In the genomic region with DNA sequence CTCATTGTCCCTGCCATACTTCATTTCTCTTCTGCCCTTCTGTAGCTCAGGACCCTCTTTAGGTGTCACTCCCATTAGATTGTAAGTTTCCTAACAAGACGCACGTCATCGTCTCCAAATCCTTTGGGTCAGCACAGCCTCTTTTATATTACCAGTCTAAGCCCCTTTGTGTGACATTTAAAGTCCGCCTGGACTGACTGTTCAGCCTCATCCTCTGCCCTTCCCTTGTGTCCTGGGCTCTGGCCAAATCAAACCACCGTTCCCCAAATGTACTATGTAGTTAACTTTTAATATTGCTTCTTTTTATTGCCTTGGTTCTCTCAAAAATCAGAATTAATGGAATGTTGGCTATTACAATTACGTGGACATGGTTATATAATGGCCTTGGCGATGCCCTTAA, we compare ENCODE assay signal across 21 cellular contexts. TPM values are rescaled to one million over a fixed set of nuclear protein-coding genes. Genes with fewer than 3 reads are reported as not detected.
DNase-seq lines count a peak whose midpoint lies in the region; ATAC-seq and TF ChIP-seq lines count a peak whose summit lies in the region.
"Had no signal": no experiment of that assay in that cellular context is flagged by ENCODE, and none has a peak within 500 bp of the region (broad histone marks: within the 10 kb centered on the region; RNA-seq: fewer than 3 reads in every experiment).

No MANE protein-coding gene starts in this region.

- TF ChIP-seq CTCF in osteoblast (IDR thresholded peaks at IDR 0.05; ENCODE audit: extremely low read depth, low read depth, low read length), result no peak
- no peak for TF ChIP-seq CTCF in HFFc6 (IDR thresholded peaks at IDR 0.05)

- H3K9me3 Mint-ChIP-seq in CD4-positive, alpha-beta memory T cell, result peaks cover 0 to 3% (median 0%) of the 10 kb centered on the region in 8 donors
- no peaks in the 10 kb centered on the region for H3K9me3 Mint-ChIP-seq in central memory CD8-positive, alpha-beta T cell
- H3K9me3 Mint-ChIP-seq in HFFc6, result peaks cover 6% of the 10 kb centered on the region; the same call in 1 of the 2 replicates

- H3K9me2 ChIP-seq in Karpas-422 (replicated peaks; ENCODE audit: insufficient read depth, low read length), result no peaks in the 10 kb centered on the region

- peaks cover 1 to 18% of the 10 kb centered on the region in 2 donors for H3K36me3 Mint-ChIP-seq in CD4-positive, alpha-beta memory T cell
- no peaks in the 10 kb centered on the region for H3K36me3 Mint-ChIP-seq in central memory CD8-positive, alpha-beta T cell (ENCODE audit: insufficient read depth)
- peaks cover 9% of the 10 kb centered on the region; the same call in 1 of the 2 replicates for H3K36me3 Mint-ChIP-seq in HFFc6 (ENCODE audit: low read depth)

- no peaks in the 10 kb centered on the region for H3K9me3 ChIP-seq in CD4-positive, alpha-beta memory T cell (ENCODE audit: control insufficient read depth in 1 of 2, low read length in 2 of 2)
- H3K9me3 ChIP-seq in osteoblast (ENCODE audit: low read depth, low read length), result no peaks in the 10 kb centered on the region
- H3K9me3 ChIP-seq in Karpas-422 (ENCODE audit: low read length), result peaks cover 6% of the 10 kb centered on the region; the same call in 1 of the 2 replicates
- H3K9me3 ChIP-seq: HAP-1, MG63 had no signal

- peaks cover 40 to 91% (median 57%) of the 10 kb centered on the region in 4 donors for H3K4me1 Mint-ChIP-seq in CD4-positive, alpha-beta memory T cell
- H3K4me1 Mint-ChIP-seq in central memory CD8-positive, alpha-beta T cell, result peaks cover 67% of the 10 kb centered on the region
- peaks cover 6% of the 10 kb centered on the region for H3K4me1 Mint-ChIP-seq in HFFc6 (ENCODE audit: low read depth)

- peaks cover 30% of the 10 kb centered on the region for H3K4me1 ChIP-seq in CD4-positive, alpha-beta memory T cell (ENCODE audit: insufficient read depth, low read length)
- H3K4me1 ChIP-seq in osteoblast (ENCODE audit: insufficient read depth, low read length), result no peaks in the 10 kb centered on the region
- no peaks in the 10 kb centered on the region for H3K4me1 ChIP-seq in Karpas-422 (ENCODE audit: low read length)

- H2AFZ ChIP-seq in osteoblast (ENCODE audit: low read length), result peak overlapping the region; percentile 41
- H2AFZ ChIP-seq in Karpas-422 (ENCODE audit: low read length), result no peak overlapping the region

- no peaks in the 10 kb centered on the region for H3K27me3 ChIP-seq in CD4-positive, alpha-beta memory T cell (ENCODE audit: insufficient read depth, low read length)
- H3K27me3 ChIP-seq in osteoblast (ENCODE audit: insufficient read depth, low read length), result no peaks in the 10 kb centered on the region
- H3K27me3 ChIP-seq in Karpas-422 (ENCODE audit: low read length), result no peaks in the 10 kb centered on the region
- H3K27me3 ChIP-seq: MG63 had no signal

- H3K4me3 ChIP-seq in CD4-positive, alpha-beta memory T cell (ENCODE audit: low read length in 2 of 2), result no peak overlapping the region
- H3K4me3 ChIP-seq in osteoblast (ENCODE audit: insufficient read depth, low read length) (no peak overlapping the region), Karpas-422 (ENCODE audit: low read length) (no peak overlapping the region)
- H3K4me3 ChIP-seq: A549, HAP-1, MG63 had no signal

- H3K4me3 Mint-ChIP-seq in CD4-positive, alpha-beta memory T cell, result no peak overlapping the region
- H3K4me3 Mint-ChIP-seq in central memory CD8-positive, alpha-beta T cell, result no peak overlapping the region
- no peak overlapping the region for H3K4me3 Mint-ChIP-seq in HFFc6

- POLR2A ChIA-PET in CD4-positive, alpha-beta memory T cell (lab: Charles Lee; ENCODE audit: partially characterized antibody), result no interaction called here

- intact Hi-C loops in CD4-positive, alpha-beta memory T cell (cut with micrococcal nuclease), result no loop called here

- CTCF ChIA-PET in CD4-positive, alpha-beta memory T cell (lab: Charles Lee; ENCODE audit: partially characterized antibody), result no interaction called here

- no peaks in the 10 kb centered on the region for H3K27me3 Mint-ChIP-seq in CD4-positive, alpha-beta memory T cell
- no peaks in the 10 kb centered on the region for H3K27me3 Mint-ChIP-seq in central memory CD8-positive, alpha-beta T cell
- H3K27me3 Mint-ChIP-seq in HFFc6 (ENCODE audit: insufficient read depth), result peaks cover 2% of the 10 kb centered on the region; the same call in 1 of the 2 replicates

- peak overlapping the region in 4 of 7 donors; percentile 62 to 84 (median 71) for H3K27ac Mint-ChIP-seq in CD4-positive, alpha-beta memory T cell
- H3K27ac Mint-ChIP-seq in central memory CD8-positive, alpha-beta T cell (ENCODE audit: low read depth), result peak overlapping the region; percentile 65
- no peak overlapping the region for H3K27ac Mint-ChIP-seq in HFFc6

- H3K4me2 ChIP-seq in osteoblast (ENCODE audit: insufficient read depth, low read length) (no peak overlapping the region), Karpas-422 (ENCODE audit: low read depth, low read length, poor library complexity, severe bottlenecking) (no peak overlapping the region)
- H3K4me2 ChIP-seq: A549 had no signal

- peak; percentile 1 for DNase-seq in activated effector memory CD4-positive, alpha-beta T cell treated with anti-CD3 and anti-CD28 coated beads, Interleukin-2, amount 50 U/mL, for 16 hours
- no peak for DNase-seq in activated effector memory CD4-positive, alpha-beta T cell treated with Interleukin-2 at 50 U/mL for 16 hours
- no peak for DNase-seq in CD4-positive, alpha-beta memory T cell
- DNase-seq in central memory CD8-positive, alpha-beta T cell (ENCODE audit: low spot score in 2 of 2), result no peak
- DNase-seq in osteoblast (ENCODE audit: insufficient read length, low spot score, missing footprints), result no peak
- no peak for DNase-seq in HFFc6
- no peak for DNase-seq in Karpas-422
- DNase-seq: DND-41, IMR-90, MG63, NCI-H1048, NCI-H1436, NCI-H1930, NCI-H226, NCI-H524 treated with DMSO at 0.1 percent for 48 hours, PC-3, RPMI8226, SIG-M5 had no signal

- no peaks in the 10 kb centered on the region for H4K20me1 ChIP-seq in osteoblast (ENCODE audit: insufficient read depth, low read length)
- no peaks in the 10 kb centered on the region for H4K20me1 ChIP-seq in Karpas-422 (ENCODE audit: insufficient read depth, low read depth, low read length)

- H3K27ac ChIP-seq in CD4-positive, alpha-beta memory T cell (ENCODE audit: low read depth, low read length), result no peak overlapping the region
- H3K27ac ChIP-seq in osteoblast (ENCODE audit: low read depth, low read length) (no peak overlapping the region), Karpas-422 (ENCODE audit: low read length) (no peak overlapping the region)
- H3K27ac ChIP-seq: A549, HL-60 had no signal

- ATAC-seq in central memory CD8-positive, alpha-beta T cell (replicated peaks; ENCODE audit: extremely low read depth, poor library complexity, severe bottlenecking), result no peak
- ATAC-seq: A549, PC-3 had no signal

- no peaks in the 10 kb centered on the region for H3K36me3 ChIP-seq in CD4-positive, alpha-beta memory T cell (ENCODE audit: insufficient read depth, low read length)
- H3K36me3 ChIP-seq in osteoblast (ENCODE audit: insufficient read depth, low read length) (no peaks in the 10 kb centered on the region), Karpas-422 (ENCODE audit: insufficient read depth, low read length) (no peaks in the 10 kb centered on the region)
- H3K36me3 ChIP-seq: HAP-1, MG63 had no signal

- peaks cover 10% of the 10 kb centered on the region for H3K79me2 ChIP-seq in osteoblast (ENCODE audit: insufficient read depth, low read length)
- H3K79me2 ChIP-seq in Karpas-422 (ENCODE audit: low read length), result no peaks in the 10 kb centered on the region

- no peak overlapping the region for H3K9ac ChIP-seq in Karpas-422 (ENCODE audit: low read length)

RNA-seq across cellular contexts. Expression of gene PITPNC1, which starts 38.2 kb away (rescaled TPM):
- total RNA-seq in CD4-positive, alpha-beta memory T cell, result 10 to 100 TPM; 68.4 to 71.2 TPM
- 100 to 1,000 TPM; 109 to 124 TPM for polyA plus RNA-seq in CD4-positive, alpha-beta memory T cell
- 5.0 and 6.2 TPM in 2 replicates for total RNA-seq in osteoblast
- total RNA-seq in HFFc6 (2021; fragmentation: NEBNext Ultra II Directional; extraction: Animal tissue kit (Norgen Biotek cat#: 25700)), result 10 to 100 TPM in 1 of 6 experiments, 1 to 10 TPM in 5; 6.9 to 11.1 (median 7.7) TPM
- total RNA-seq in Karpas-422 (2014; rRNA removed; shearing (Covaris generic); ENCODE audit: low replicate concordance), result 2.7 and 3.8 TPM in 2 replicates

RNA-seq across cellular contexts. Expression of gene PSMD12, which starts 48.9 kb away (rescaled TPM):
- 10 to 100 TPM; 46.9 to 48.8 TPM for total RNA-seq in CD4-positive, alpha-beta memory T cell
- 10 to 100 TPM; 34.5 to 49.8 TPM for polyA plus RNA-seq in CD4-positive, alpha-beta memory T cell
- 22.7 and 24.2 TPM in 2 replicates for total RNA-seq in osteoblast
- total RNA-seq in HFFc6 (2021; fragmentation: NEBNext Ultra II Directional; extraction: Animal tissue kit (Norgen Biotek cat#: 25700)), result 10 to 100 TPM; 62.3 to 74.4 (median 73.2) TPM
- total RNA-seq in Karpas-422 (2014; rRNA removed; shearing (Covaris generic); ENCODE audit: low replicate concordance), result 18.7 TPM in 2 replicates
